8 cellular contexts compared by ENCODE assay signal in the genomic region with DNA sequence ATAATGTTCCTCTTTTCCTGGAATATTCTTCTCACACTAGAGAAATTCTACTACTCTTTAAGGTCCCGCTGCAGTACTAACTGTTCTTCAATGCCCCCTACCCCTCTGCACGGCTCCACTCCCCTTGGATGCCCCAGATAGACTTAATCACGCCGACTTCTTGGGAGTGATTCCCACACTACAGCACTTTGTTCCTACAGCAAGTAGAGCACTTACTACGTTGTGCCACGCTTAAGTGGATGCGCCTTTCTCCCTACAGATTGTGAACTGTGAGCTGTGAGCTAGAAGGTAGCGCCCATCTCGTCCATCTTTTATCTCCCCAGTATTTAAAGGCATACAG. TPM values are rescaled to one million over a fixed set of nuclear protein-coding genes. Genes with fewer than 3 reads are reported as not detected.
DNase-seq lines count a peak whose midpoint lies in the region; ATAC-seq and TF ChIP-seq lines count a peak whose summit lies in the region.

No MANE protein-coding gene starts in this region.

- H3K36me3 ChIP-seq in prostate gland = peaks cover 7 to 16% of the 10 kb centered on the region in 2 donors

- H3K9me3 ChIP-seq in prostate gland = peaks cover 2% of the 10 kb centered on the region

- TF ChIP-seq CTCF in GM12864 (IDR thresholded peaks at IDR 0.05; ENCODE audit: low read depth, low read length, missing control alignments) (no peak), epithelial cell of proximal tubule (conservative IDR thresholded peaks at IDR 0.05; ENCODE audit: low read depth, low read length) (no peak), prostate gland (IDR thresholded peaks at IDR 0.05) (no peak)

- H3K4me1 ChIP-seq in prostate gland (replicated peaks) = peaks cover 18% of the 10 kb centered on the region

- WGBS in prostate gland = 45% methylated on average over 9 of the region's 9 CpGs

- no peaks in the 10 kb centered on the region for H3K27me3 ChIP-seq in prostate gland (replicated peaks; ENCODE audit: insufficient read depth)

- peak overlapping the region; percentile 99 for H3K27ac ChIP-seq in prostate gland

- H3K4me3 ChIP-seq in GM12864 (ENCODE audit: low read depth, low read length) = peak overlapping the region; percentile 85
- H3K4me3 ChIP-seq in epithelial cell of proximal tubule (ENCODE audit: low read depth, low read length) = peak overlapping the region; percentile 82
- peak overlapping the region; percentile 82 to 88 for H3K4me3 ChIP-seq in prostate gland

- no peak for DNase-seq in GM12864 (ENCODE audit: low read depth)
- peak; percentile 43 for DNase-seq in RPMI8226
- DNase-seq in epithelial cell of proximal tubule (ENCODE audit: low read depth) = no peak
- no peak for DNase-seq in prostate gland (ENCODE audit: low spot score)
- DNase-seq in HK-2 (ENCODE audit: unreplicated experiment) = no peak

- TF ChIP-seq POLR2A in prostate gland (IDR thresholded peaks at IDR 0.05) = no peak

- intact Hi-C loops in prostate gland (cut with DNase I) = no loop called here

- ATAC-seq in HG02852 (IDR thresholded peaks at IDR 0.05; ENCODE audit: unreplicated experiment) (no peak), GM18511 (IDR thresholded peaks at IDR 0.05; ENCODE audit: unreplicated experiment) (no peak), GM19395 (IDR thresholded peaks at IDR 0.05; ENCODE audit: unreplicated experiment) (no peak)

RNA-seq across cellular contexts. Expression of a gene that starts 2.2 kb away (rescaled TPM):
- total RNA-seq in epithelial cell of proximal tubule (6.7 and 8.0 TPM in 2 replicates), prostate gland (10 to 100 TPM; 25.3 to 29.5 TPM)

RNA-seq across cellular contexts. Expression of a gene that starts 23.3 kb away (rescaled TPM):
- total RNA-seq in epithelial cell of proximal tubule = 87.7 and 135 TPM in 2 replicates
- 10 to 100 TPM; 85.8 to 88.1 TPM for total RNA-seq in prostate gland

RNA-seq across cellular contexts. Expression of a gene that starts 57.1 kb away (rescaled TPM):
- total RNA-seq in epithelial cell of proximal tubule (0.65 and 3.1 TPM in 2 replicates), prostate gland (100 to 1,000 TPM in 1 of 2 donors, 10 to 100 TPM in 1; 65.2 to 115 TPM)

Comparison
In these comparisons a context has a peak if more than half of its experiments do, and no peak if none do; other contexts are left out.
1. RNA of a gene that starts 57.1 kb away (total RNA-seq): 65.2 to 115 TPM in prostate gland; 0.65 to 3.1 TPM in epithelial cell of proximal tubule; every median in the first group is over 10 times any median in the second.
2. Peak in every context shown above with its lines, with median percentiles within 50 percentile points of each other: H3K4me3 ChIP-seq.